In genomic region chrX:77493677-77494553, GRCh38 we compare ENCODE assay signal across 9 cellular contexts. TPM values are rescaled to one million over a fixed set of nuclear protein-coding genes. Genes with fewer than 3 reads are reported as not detected.
DNase-seq lines count a peak whose midpoint lies in the region; ATAC-seq and TF ChIP-seq lines count a peak whose summit lies in the region.
"Had no signal": no experiment of that assay in that cellular context is flagged by ENCODE, and none has a peak within 500 bp of the region (broad histone marks: within the 10 kb centered on the region; RNA-seq: fewer than 3 reads in every experiment).

No MANE protein-coding gene starts in this region.

- H3K36me3 ChIP-seq in HUES64 (ENCODE audit: insufficient read depth, low read length) (no peaks in the 10 kb centered on the region), adipocyte (ENCODE audit: control insufficient read depth, insufficient read depth, low read length, severe bottlenecking) (no peaks in the 10 kb centered on the region), body of pancreas (replicated peaks in 1 of 2; ENCODE audit: insufficient read depth in 1 of 2, low read depth in 2 of 2) (no peaks in the 10 kb centered on the region)

- no peak for ATAC-seq in body of pancreas

- no peak for TF ChIP-seq CTCF in body of pancreas (IDR thresholded peaks at IDR 0.05)

- no peak for TF ChIP-seq POLR2A in body of pancreas (IDR thresholded peaks at IDR 0.05)

- H3K9me3 ChIP-seq in HUES64 (ENCODE audit: insufficient read depth, low read depth, low read length) (no peaks in the 10 kb centered on the region), adipocyte (ENCODE audit: control insufficient read depth, low read length) (no peaks in the 10 kb centered on the region), body of pancreas (no peaks in the 10 kb centered on the region)

- H3K27ac ChIP-seq in HUES64 (ENCODE audit: low read depth, low read length) (peak overlapping the region; percentile 89; the same call in 1 of the 2 replicates), body of pancreas (no peak overlapping the region)

- DNase-seq in Caki2 (ENCODE audit: low read depth) (peak; percentile 1), adipocyte (ENCODE audit: low read depth) (peak; percentile 9), islet precursor cell (peak; percentile 96), G401 (ENCODE audit: low spot score) (no peak), kidney glomerular epithelial cell (lab: John Stamatoyannopoulos, UW) (no peak), cerebellum (ENCODE audit: low spot score) (no peak), body of pancreas (no peak)
- DNase-seq: SW 1271 had no signal

- intact Hi-C loops in body of pancreas (cut with DNase I): no loop called here

- WGBS in HUES64: 23% methylated on average over 19 of the region's 20 CpGs
- WGBS in body of pancreas, 2 donors: 83 to 86% methylated on average over 7 to 11 of the region's 20 CpGs

- H3K4me3 ChIP-seq in HUES64 (ENCODE audit: low read length) (peak overlapping the region; percentile 19; the same call in 1 of the 2 replicates), adipocyte (ENCODE audit: low read length) (no peak overlapping the region), body of pancreas (no peak overlapping the region)

- H3K27me3 ChIP-seq in HUES64 (ENCODE audit: insufficient read depth, low read length): no peaks in the 10 kb centered on the region
- peaks cover 13% of the 10 kb centered on the region for H3K27me3 ChIP-seq in adipocyte (replicated peaks; ENCODE audit: control insufficient read depth, insufficient read depth, low read length)
- no peaks in the 10 kb centered on the region for H3K27me3 ChIP-seq in body of pancreas

- in situ Hi-C loops in Caki2 (cut with HindIII; ENCODE audit: low pct_unique_long_range_greater_than_20kb, low sequenced_read_pairs) (no loop called here), G401 (cut with HindIII; ENCODE audit: low sequenced_read_pairs) (no loop called here)

- 0 out of 2 replicates have a peak, but pooled peaks cover 4% of the 10 kb centered on the region for H3K4me1 ChIP-seq in HUES64 (ENCODE audit: insufficient read depth, low read length)
- no peaks in the 10 kb centered on the region for H3K4me1 ChIP-seq in adipocyte (ENCODE audit: control insufficient read depth, insufficient read depth, low read length)
- H3K4me1 ChIP-seq in body of pancreas: no peaks in the 10 kb centered on the region

- peak overlapping the region; percentile 47; the same call in 1 of the 2 replicates for H3K9ac ChIP-seq in HUES64 (ENCODE audit: low read depth, low read length)
- H3K9ac ChIP-seq in adipocyte (ENCODE audit: low read length): no peak overlapping the region

RNA-seq across cellular contexts. Expression of gene FGF16, which starts 46.7 kb away (rescaled TPM):
- total RNA-seq in Caki2 (2014; rRNA removed; shearing (Covaris generic); ENCODE audit: low replicate concordance): not detected in 2 replicates
- 0.40 TPM for polyA plus RNA-seq in HUES64 (2013, experiment 1 of 2)
- polyA plus RNA-seq in HUES64 (2013, experiment 2 of 2): 0.44 TPM
- not detected in 2 replicates for total RNA-seq in G401 (2014; rRNA removed; shearing (Covaris generic))
- not detected for total RNA-seq in cerebellum
- total RNA-seq in body of pancreas: not detected

Comparison
In these comparisons a context has a peak if more than half of its experiments do, and no peak if none do; other contexts are left out.
1. DNase-seq: peak in Caki2 (single experiment), adipocyte (single experiment) and islet precursor cell (single experiment); none in G401 (single experiment), kidney glomerular epithelial cell (single experiment), cerebellum (single experiment) and body of pancreas (0 of 4).